22 cellular contexts compared by ENCODE assay signal in genomic region chr6:133969285-133969946, GRCh38. TPM values are rescaled to one million over a fixed set of nuclear protein-coding genes. Genes with fewer than 3 reads are reported as not detected.
A peak's percentile ranks its signal among the peaks of the same experiment; 100 is the strongest.
DNase-seq lines count a peak whose midpoint lies in the region; ATAC-seq, FAIRE-seq and TF ChIP-seq lines count a peak whose summit lies in the region.
"Had no signal": no experiment of that assay in that cellular context is flagged by ENCODE, and none has a peak within 500 bp of the region (broad histone marks: within the 10 kb centered on the region; RNA-seq: fewer than 3 reads in every experiment).

No MANE protein-coding gene starts in this region.

- H3K27ac Mint-ChIP-seq in CD4-positive, alpha-beta T cell = peak overlapping the region; percentile 71
- H3K27ac Mint-ChIP-seq in effector memory CD8-positive, alpha-beta T cell = peak overlapping the region; percentile 49
- H3K27ac Mint-ChIP-seq: B cell; T-helper 1 cell treated with Interleukin-12 subunit alpha and Interleukin-12 subunit beta and Interleukin-4 antibody, amounts not matched to agents 30 μg/mL and 1 μg/mL, for 36 hours had no signal

- H3K4me1 Mint-ChIP-seq in CD4-positive, alpha-beta T cell (ENCODE audit: low read depth) = peaks cover 79% of the 10 kb centered on the region
- H3K4me1 Mint-ChIP-seq in effector memory CD8-positive, alpha-beta T cell (ENCODE audit: low read depth in 2 of 2) = peaks cover 35 to 60% of the 10 kb centered on the region in 2 donors

- intact Hi-C loops in CD4-positive, alpha-beta T cell (cut with DNase I, micrococcal nuclease) = loop anchor here in 1 of 2 experiments (2.0 kb wide), 1 partner anchor 15 kb away; no protein-coding TSS in a partner anchor
- intact Hi-C loops in Panc1 (cut with micrococcal nuclease; ENCODE audit: unreplicated experiment) = no loop called here

- no peak for FAIRE-seq in small intestine (lab: Jason Lieb, UNC)
- FAIRE-seq: D721Med, G401.6, H54 had no signal

- H3K27me3 Mint-ChIP-seq in CD4-positive, alpha-beta T cell = no peaks in the 10 kb centered on the region
- no peaks in the 10 kb centered on the region for H3K27me3 Mint-ChIP-seq in effector memory CD8-positive, alpha-beta T cell
- H3K27me3 Mint-ChIP-seq: B cell had no signal

- H3K27me3 ChIP-seq in ACC112 (ENCODE audit: insufficient read depth, low read length) = no peaks in the 10 kb centered on the region
- no peaks in the 10 kb centered on the region for H3K27me3 ChIP-seq in CD4-positive, alpha-beta T cell (ENCODE audit: control insufficient read depth, insufficient read depth, low read length)
- H3K27me3 ChIP-seq in Panc1 (ENCODE audit: control insufficient read depth, insufficient read depth, low read length) = no peaks in the 10 kb centered on the region
- no peaks in the 10 kb centered on the region for H3K27me3 ChIP-seq in small intestine (ENCODE audit: control insufficient read depth in 2 of 2, insufficient read depth in 2 of 2, low read length in 2 of 2)
- H3K27me3 ChIP-seq: body of pancreas, colonic mucosa had no signal

- peak overlapping the region; percentile 25 for H3K4me3 Mint-ChIP-seq in CD4-positive, alpha-beta T cell
- H3K4me3 Mint-ChIP-seq in effector memory CD8-positive, alpha-beta T cell = peak overlapping the region; percentile 45 to 51
- H3K4me3 Mint-ChIP-seq: B cell; T-helper 1 cell treated with Interleukin-12 subunit alpha and Interleukin-12 subunit beta and Interleukin-4 antibody, amounts not matched to agents 30 μg/mL and 1 μg/mL, for 36 hours had no signal

- WGBS in small intestine, 3 donors = 41 to 82% (median 60%) methylated on average over 1 of the region's 1 CpG

- H3K36me3 ChIP-seq in ACC112 (ENCODE audit: insufficient read depth, low read length) = no peaks in the 10 kb centered on the region
- H3K36me3 ChIP-seq in Panc1 (ENCODE audit: control insufficient read depth, insufficient read depth, low read length) = no peaks in the 10 kb centered on the region
- no peaks in the 10 kb centered on the region for H3K36me3 ChIP-seq in small intestine (ENCODE audit: control insufficient read depth in 2 of 2, insufficient read depth in 2 of 2, low read length in 2 of 2)
- H3K36me3 ChIP-seq: colonic mucosa, left ventricle myocardium inferior had no signal

- H3K4me3 ChIP-seq in ACC112 (ENCODE audit: low read depth, low read length) (peak overlapping the region; percentile 11; the same call in 1 of the 2 replicates), Panc1 (ENCODE audit: low read depth in 2 of 2, low read length in 2 of 2) (no peak overlapping the region), small intestine (ENCODE audit: low read depth in 1 of 2, low read length in 2 of 2) (no peak overlapping the region)
- H3K4me3 ChIP-seq: body of pancreas, colonic mucosa, left ventricle myocardium inferior, mucosa of descending colon had no signal

- H2AFZ ChIP-seq in ACC112 (ENCODE audit: low read length, unreplicated experiment) = no peak overlapping the region

- no peak for ATAC-seq in CD4-positive, alpha-beta T cell (ENCODE audit: poor library complexity)
- no peak for ATAC-seq in Panc1
- peak; percentile 29 for ATAC-seq in effector memory CD8-positive, alpha-beta T cell (replicated peaks)
- ATAC-seq in GM18520 (IDR thresholded peaks at IDR 0.05; ENCODE audit: unreplicated experiment) = no peak
- ATAC-seq: body of pancreas, mucosa of descending colon had no signal

- H3K36me3 Mint-ChIP-seq in CD4-positive, alpha-beta T cell (ENCODE audit: low read depth) = peaks cover 4% of the 10 kb centered on the region
- H3K36me3 Mint-ChIP-seq in effector memory CD8-positive, alpha-beta T cell (ENCODE audit: insufficient read depth) = peaks cover 11% of the 10 kb centered on the region

- peaks cover 41% of the 10 kb centered on the region for H3K4me1 ChIP-seq in ACC112 (ENCODE audit: control insufficient read depth, insufficient read depth, low read length, unreplicated experiment)
- peaks cover 33% of the 10 kb centered on the region for H3K4me1 ChIP-seq in Panc1 (ENCODE audit: control insufficient read depth, insufficient read depth, low read length)
- H3K4me1 ChIP-seq in small intestine (ENCODE audit: control insufficient read depth in 2 of 2, insufficient read depth in 1 of 2, low read depth in 1 of 2, low read length in 1 of 2) = peaks cover 2% of the 10 kb centered on the region in 2 donors

- no peak for DNase-seq in CD4-positive, alpha-beta T cell
- no peak for DNase-seq in Panc1 (ENCODE audit: low read depth, low spot score)
- no peak for DNase-seq in effector memory CD8-positive, alpha-beta T cell
- DNase-seq in small intestine = no peak
- DNase-seq in medulla oblongata (ENCODE audit: extremely low spot score) = no peak
- DNase-seq: activated CD4-positive, CD25-positive, alpha-beta regulatory T cell; activated CD8-positive, alpha-beta memory T cell treated with anti-CD3 and anti-CD28 coated beads, Interleukin-2, amount 50 U/mL, for 48 hours; activated naive CD4-positive, alpha-beta T cell treated with anti-CD3 and anti-CD28 coated beads, Interleukin-2, amount 50 U/mL, for 16 hours; body of pancreas; colonic mucosa; left ventricle myocardium inferior; mucosa of descending colon; NCI-H2171; NCI-H526 treated with DMSO at 0.1 percent for 48 hours; Right ventricle myocardium superior had no signal

- no peak for TF ChIP-seq CTCF in CD4-positive, alpha-beta T cell (IDR thresholded peaks at IDR 0.05)
- no peak for TF ChIP-seq CTCF in Panc1 (IDR thresholded peaks at IDR 0.05)

- in situ Hi-C loops in Panc1 (cut with HindIII; ENCODE audit: low pct_unique_long_range_greater_than_20kb, low sequenced_read_pairs) = no loop called here

- POLR2A ChIA-PET in CD4-positive, alpha-beta T cell (lab: Charles Lee) = interaction anchor here (1.3 kb wide), 1 partner anchor 16 kb away, joined by 3 read pairs; the partner anchor contains the start of gene TBPL1
- POLR2A ChIA-PET in Panc1 (lab: Charles Lee) = no interaction called here

- BruUV-seq in Panc1 (replicated peaks; lab: Mats Ljungman, UMichigan) = no TSS peak

- no peak overlapping the region for H3K27ac ChIP-seq in ACC112 (ENCODE audit: low read depth, low read length)
- H3K27ac ChIP-seq in CD4-positive, alpha-beta T cell (ENCODE audit: low read depth, low read length) = no peak overlapping the region
- H3K27ac ChIP-seq in Panc1 (ENCODE audit: low read length) = peak overlapping the region; percentile 24; the same call in 1 of the 2 replicates
- H3K27ac ChIP-seq in small intestine (ENCODE audit: low read depth in 1 of 2, low read length in 1 of 2) = no peak overlapping the region
- H3K27ac ChIP-seq: body of pancreas, colonic mucosa, left ventricle myocardium inferior had no signal

- H3K79me2 ChIP-seq in ACC112 (ENCODE audit: control insufficient read depth, insufficient read depth, low read length, unreplicated experiment) = peaks cover 74% of the 10 kb centered on the region

- CTCF ChIA-PET in CD4-positive, alpha-beta T cell (lab: Charles Lee) = interaction anchor here (0.6 to 2.4 kb wide), 3 partner anchors 8 to 45 kb away, joined by 3 to 8 read pairs (median 4); no protein-coding TSS in a partner anchor
- CTCF ChIA-PET in Panc1 (lab: Charles Lee) = no interaction called here

- H3K9me3 ChIP-seq in CD4-positive, alpha-beta T cell (ENCODE audit: control insufficient read depth, low read length) = no peaks in the 10 kb centered on the region
- H3K9me3 ChIP-seq in Panc1 (ENCODE audit: control insufficient read depth, insufficient read depth, low read depth, low read length) (no peaks in the 10 kb centered on the region), small intestine (ENCODE audit: control insufficient read depth, low read depth) (no peaks in the 10 kb centered on the region)
- H3K9me3 ChIP-seq: body of pancreas, colonic mucosa, left ventricle myocardium inferior, mucosa of descending colon had no signal

- no peaks in the 10 kb centered on the region for H3K9me3 Mint-ChIP-seq in CD4-positive, alpha-beta T cell
- no peaks in the 10 kb centered on the region for H3K9me3 Mint-ChIP-seq in effector memory CD8-positive, alpha-beta T cell
- H3K9me3 Mint-ChIP-seq: T-helper 1 cell treated with Interleukin-12 subunit alpha and Interleukin-12 subunit beta and Interleukin-4 antibody, amounts not matched to agents 30 μg/mL and 1 μg/mL, for 36 hours had no signal

RNA-seq across cellular contexts. Expression of gene TBPL1, which starts 16.4 kb away (rescaled TPM):
- total RNA-seq in CD4-positive, alpha-beta T cell = 10 to 100 TPM; 34.7 to 37.3 TPM
- 39.7 TPM for total RNA-seq in Panc1 (2021; ENCODE audit: unreplicated experiment)
- polyA plus RNA-seq in Panc1 (2012; ENCODE audit: insufficient read length) = 33.8 TPM
- polyA plus RNA-seq in small intestine = 10 to 100 TPM; 17.4 to 31.1 (median 29.5) TPM
